In the genomic region with DNA sequence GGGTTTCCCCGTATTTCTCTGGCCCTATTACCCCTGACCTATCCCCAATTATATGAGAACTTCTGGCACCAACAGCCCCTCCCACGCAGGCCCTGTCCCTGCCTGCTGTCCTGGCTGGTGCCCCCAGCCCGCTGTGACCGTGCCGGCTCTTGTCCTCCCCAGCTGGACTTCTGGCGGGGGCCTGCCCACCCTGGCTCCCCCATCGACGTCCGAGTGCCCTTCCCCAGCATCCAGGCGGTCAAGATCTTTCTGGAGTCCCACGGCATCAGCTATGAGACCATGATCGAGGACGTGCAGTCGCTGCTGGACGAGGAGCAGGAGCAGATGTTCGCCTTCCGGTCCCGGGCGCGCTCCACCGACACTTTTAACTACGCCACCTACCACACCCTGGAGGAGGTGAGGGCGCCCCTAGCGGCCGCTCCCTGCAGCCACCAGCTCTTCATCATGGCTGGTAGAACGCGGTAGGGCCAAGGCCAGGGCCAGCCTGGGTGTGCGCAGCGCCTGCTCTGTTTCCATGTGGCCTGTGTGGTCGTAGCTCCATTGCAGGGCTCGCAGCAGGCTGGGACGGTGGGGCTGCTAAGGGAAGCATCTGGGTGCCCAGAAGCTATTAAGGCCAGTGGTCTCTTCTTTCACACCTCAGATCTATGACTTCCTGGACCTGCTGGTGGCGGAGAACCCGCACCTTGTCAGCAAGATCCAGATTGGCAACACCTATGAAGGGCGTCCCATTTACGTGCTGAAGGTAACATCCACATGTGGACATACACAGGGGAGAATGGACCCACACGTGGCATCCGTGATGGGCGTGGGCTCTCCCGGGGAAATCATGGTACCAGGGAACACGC, we compare ENCODE assay signal across 2 cellular contexts.
TF ChIP-seq lines count a peak whose summit lies in the region.

No MANE protein-coding gene starts in this region.

TF ChIP-seq in SK-N-SH, 30 proteins besides CTCF, POLR2A, EP300 and RAD21 (continued from another document):
- TF ChIP-seq, protein P1, sequence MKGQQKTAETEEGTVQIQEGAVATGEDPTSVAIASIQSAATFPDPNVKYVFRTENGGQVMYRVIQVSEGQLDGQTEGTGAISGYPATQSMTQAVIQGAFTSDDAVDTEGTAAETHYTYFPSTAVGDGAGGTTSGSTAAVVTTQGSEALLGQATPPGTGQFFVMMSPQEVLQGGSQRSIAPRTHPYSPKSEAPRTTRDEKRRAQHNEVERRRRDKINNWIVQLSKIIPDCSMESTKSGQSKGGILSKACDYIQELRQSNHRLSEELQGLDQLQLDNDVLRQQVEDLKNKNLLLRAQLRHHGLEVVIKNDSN (IDR thresholded peaks at IDR 0.05; ENCODE audit: borderline replicate concordance, low read depth), result no peak
- no peak for TF ChIP-seq ELF1 (IDR thresholded peaks at IDR 0.05)
- TF ChIP-seq TAF1 (IDR thresholded peaks at IDR 0.05; ENCODE audit: borderline replicate concordance, low read depth, low read length), result no peak
- TF ChIP-seq GABPA (IDR thresholded peaks at IDR 0.05; ENCODE audit: low read depth), result no peak
- TF ChIP-seq SMC3 (IDR thresholded peaks at IDR 0.05; ENCODE audit: low read depth, low read length), result no peak
- TF ChIP-seq JUND (IDR thresholded peaks at IDR 0.05), result no peak
- no peak for TF ChIP-seq MXI1 (IDR thresholded peaks at IDR 0.05; ENCODE audit: low read depth, low read length)
- no peak for TF ChIP-seq RXRA (IDR thresholded peaks at IDR 0.05; ENCODE audit: borderline replicate concordance, low read depth)
- TF ChIP-seq, protein P2, sequence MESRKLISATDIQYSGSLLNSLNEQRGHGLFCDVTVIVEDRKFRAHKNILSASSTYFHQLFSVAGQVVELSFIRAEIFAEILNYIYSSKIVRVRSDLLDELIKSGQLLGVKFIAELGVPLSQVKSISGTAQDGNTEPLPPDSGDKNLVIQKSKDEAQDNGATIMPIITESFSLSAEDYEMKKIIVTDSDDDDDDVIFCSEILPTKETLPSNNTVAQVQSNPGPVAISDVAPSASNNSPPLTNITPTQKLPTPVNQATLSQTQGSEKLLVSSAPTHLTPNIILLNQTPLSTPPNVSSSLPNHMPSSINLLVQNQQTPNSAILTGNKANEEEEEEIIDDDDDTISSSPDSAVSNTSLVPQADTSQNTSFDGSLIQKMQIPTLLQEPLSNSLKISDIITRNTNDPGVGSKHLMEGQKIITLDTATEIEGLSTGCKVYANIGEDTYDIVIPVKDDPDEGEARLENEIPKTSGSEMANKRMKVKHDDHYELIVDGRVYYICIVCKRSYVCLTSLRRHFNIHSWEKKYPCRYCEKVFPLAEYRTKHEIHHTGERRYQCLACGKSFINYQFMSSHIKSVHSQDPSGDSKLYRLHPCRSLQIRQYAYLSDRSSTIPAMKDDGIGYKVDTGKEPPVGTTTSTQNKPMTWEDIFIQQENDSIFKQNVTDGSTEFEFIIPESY (IDR thresholded peaks at IDR 0.05; ENCODE audit: borderline replicate concordance, low read depth), result no peak
- no peak for TF ChIP-seq RFX5 (IDR thresholded peaks at IDR 0.05; ENCODE audit: low read length)
- TF ChIP-seq, protein P3, sequence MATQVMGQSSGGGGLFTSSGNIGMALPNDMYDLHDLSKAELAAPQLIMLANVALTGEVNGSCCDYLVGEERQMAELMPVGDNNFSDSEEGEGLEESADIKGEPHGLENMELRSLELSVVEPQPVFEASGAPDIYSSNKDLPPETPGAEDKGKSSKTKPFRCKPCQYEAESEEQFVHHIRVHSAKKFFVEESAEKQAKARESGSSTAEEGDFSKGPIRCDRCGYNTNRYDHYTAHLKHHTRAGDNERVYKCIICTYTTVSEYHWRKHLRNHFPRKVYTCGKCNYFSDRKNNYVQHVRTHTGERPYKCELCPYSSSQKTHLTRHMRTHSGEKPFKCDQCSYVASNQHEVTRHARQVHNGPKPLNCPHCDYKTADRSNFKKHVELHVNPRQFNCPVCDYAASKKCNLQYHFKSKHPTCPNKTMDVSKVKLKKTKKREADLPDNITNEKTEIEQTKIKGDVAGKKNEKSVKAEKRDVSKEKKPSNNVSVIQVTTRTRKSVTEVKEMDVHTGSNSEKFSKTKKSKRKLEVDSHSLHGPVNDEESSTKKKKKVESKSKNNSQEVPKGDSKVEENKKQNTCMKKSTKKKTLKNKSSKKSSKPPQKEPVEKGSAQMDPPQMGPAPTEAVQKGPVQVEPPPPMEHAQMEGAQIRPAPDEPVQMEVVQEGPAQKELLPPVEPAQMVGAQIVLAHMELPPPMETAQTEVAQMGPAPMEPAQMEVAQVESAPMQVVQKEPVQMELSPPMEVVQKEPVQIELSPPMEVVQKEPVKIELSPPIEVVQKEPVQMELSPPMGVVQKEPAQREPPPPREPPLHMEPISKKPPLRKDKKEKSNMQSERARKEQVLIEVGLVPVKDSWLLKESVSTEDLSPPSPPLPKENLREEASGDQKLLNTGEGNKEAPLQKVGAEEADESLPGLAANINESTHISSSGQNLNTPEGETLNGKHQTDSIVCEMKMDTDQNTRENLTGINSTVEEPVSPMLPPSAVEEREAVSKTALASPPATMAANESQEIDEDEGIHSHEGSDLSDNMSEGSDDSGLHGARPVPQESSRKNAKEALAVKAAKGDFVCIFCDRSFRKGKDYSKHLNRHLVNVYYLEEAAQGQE (IDR thresholded peaks at IDR 0.05; ENCODE audit: low read depth, low read length), result no peak
- no peak for TF ChIP-seq POLR2AphosphoS5 (IDR thresholded peaks at IDR 0.05; ENCODE audit: low read depth, low read length)

TF ChIP-seq in SK-N-SH treated with all-trans-retinoic acid at 6 μM for 48 hours, 23 proteins besides CTCF, POLR2A, EP300 and RAD21 (continued from another document):
- TF ChIP-seq, protein P4, sequence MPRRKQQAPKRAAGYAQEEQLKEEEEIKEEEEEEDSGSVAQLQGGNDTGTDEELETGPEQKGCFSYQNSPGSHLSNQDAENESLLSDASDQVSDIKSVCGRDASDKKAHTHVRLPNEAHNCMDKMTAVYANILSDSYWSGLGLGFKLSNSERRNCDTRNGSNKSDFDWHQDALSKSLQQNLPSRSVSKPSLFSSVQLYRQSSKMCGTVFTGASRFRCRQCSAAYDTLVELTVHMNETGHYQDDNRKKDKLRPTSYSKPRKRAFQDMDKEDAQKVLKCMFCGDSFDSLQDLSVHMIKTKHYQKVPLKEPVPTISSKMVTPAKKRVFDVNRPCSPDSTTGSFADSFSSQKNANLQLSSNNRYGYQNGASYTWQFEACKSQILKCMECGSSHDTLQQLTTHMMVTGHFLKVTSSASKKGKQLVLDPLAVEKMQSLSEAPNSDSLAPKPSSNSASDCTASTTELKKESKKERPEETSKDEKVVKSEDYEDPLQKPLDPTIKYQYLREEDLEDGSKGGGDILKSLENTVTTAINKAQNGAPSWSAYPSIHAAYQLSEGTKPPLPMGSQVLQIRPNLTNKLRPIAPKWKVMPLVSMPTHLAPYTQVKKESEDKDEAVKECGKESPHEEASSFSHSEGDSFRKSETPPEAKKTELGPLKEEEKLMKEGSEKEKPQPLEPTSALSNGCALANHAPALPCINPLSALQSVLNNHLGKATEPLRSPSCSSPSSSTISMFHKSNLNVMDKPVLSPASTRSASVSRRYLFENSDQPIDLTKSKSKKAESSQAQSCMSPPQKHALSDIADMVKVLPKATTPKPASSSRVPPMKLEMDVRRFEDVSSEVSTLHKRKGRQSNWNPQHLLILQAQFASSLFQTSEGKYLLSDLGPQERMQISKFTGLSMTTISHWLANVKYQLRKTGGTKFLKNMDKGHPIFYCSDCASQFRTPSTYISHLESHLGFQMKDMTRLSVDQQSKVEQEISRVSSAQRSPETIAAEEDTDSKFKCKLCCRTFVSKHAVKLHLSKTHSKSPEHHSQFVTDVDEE (CRISPR knock-in tag; IDR thresholded peaks at IDR 0.05), result no peak
- TF ChIP-seq ZFP3 (CRISPR knock-in tag; IDR thresholded peaks at IDR 0.05) (no peak), SNAI2 (CRISPR knock-in tag; IDR thresholded peaks at IDR 0.05) (no peak), GLIS3 (CRISPR knock-in tag; IDR thresholded peaks at IDR 0.05) (no peak), TCF4 (CRISPR knock-in tag; IDR thresholded peaks at IDR 0.05; ENCODE audit: borderline replicate concordance) (no peak), ZNF70 (CRISPR knock-in tag; IDR thresholded peaks at IDR 0.05) (no peak), ESRRG (CRISPR knock-in tag; IDR thresholded peaks at IDR 0.05) (no peak), ARNTL (CRISPR knock-in tag; IDR thresholded peaks at IDR 0.05; ENCODE audit: borderline replicate concordance, low read depth) (no peak)
- TF ChIP-seq, protein P5, sequence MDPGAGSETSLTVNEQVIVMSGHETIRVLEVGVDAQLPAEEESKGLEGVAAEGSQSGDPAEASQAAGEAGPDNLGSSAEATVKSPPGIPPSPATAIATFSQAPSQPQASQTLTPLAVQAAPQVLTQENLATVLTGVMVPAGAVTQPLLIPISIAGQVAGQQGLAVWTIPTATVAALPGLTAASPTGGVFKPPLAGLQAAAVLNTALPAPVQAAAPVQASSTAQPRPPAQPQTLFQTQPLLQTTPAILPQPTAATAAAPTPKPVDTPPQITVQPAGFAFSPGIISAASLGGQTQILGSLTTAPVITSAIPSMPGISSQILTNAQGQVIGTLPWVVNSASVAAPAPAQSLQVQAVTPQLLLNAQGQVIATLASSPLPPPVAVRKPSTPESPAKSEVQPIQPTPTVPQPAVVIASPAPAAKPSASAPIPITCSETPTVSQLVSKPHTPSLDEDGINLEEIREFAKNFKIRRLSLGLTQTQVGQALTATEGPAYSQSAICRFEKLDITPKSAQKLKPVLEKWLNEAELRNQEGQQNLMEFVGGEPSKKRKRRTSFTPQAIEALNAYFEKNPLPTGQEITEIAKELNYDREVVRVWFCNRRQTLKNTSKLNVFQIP (CRISPR knock-in tag; IDR thresholded peaks at IDR 0.05; ENCODE audit: borderline replicate concordance, low read depth), result no peak
- TF ChIP-seq, protein P6, sequence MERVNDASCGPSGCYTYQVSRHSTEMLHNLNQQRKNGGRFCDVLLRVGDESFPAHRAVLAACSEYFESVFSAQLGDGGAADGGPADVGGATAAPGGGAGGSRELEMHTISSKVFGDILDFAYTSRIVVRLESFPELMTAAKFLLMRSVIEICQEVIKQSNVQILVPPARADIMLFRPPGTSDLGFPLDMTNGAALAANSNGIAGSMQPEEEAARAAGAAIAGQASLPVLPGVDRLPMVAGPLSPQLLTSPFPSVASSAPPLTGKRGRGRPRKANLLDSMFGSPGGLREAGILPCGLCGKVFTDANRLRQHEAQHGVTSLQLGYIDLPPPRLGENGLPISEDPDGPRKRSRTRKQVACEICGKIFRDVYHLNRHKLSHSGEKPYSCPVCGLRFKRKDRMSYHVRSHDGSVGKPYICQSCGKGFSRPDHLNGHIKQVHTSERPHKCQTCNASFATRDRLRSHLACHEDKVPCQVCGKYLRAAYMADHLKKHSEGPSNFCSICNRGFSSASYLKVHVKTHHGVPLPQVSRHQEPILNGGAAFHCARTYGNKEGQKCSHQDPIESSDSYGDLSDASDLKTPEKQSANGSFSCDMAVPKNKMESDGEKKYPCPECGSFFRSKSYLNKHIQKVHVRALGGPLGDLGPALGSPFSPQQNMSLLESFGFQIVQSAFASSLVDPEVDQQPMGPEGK (CRISPR knock-in tag; IDR thresholded peaks at IDR 0.05; ENCODE audit: borderline replicate concordance), result no peak
- TF ChIP-seq, protein P7, sequence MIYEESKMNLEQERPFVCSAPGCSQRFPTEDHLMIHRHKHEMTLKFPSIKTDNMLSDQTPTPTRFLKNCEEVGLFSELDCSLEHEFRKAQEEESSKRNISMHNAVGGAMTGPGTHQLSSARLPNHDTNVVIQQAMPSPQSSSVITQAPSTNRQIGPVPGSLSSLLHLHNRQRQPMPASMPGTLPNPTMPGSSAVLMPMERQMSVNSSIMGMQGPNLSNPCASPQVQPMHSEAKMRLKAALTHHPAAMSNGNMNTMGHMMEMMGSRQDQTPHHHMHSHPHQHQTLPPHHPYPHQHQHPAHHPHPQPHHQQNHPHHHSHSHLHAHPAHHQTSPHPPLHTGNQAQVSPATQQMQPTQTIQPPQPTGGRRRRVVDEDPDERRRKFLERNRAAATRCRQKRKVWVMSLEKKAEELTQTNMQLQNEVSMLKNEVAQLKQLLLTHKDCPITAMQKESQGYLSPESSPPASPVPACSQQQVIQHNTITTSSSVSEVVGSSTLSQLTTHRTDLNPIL (CRISPR knock-in tag; IDR thresholded peaks at IDR 0.05; ENCODE audit: low read depth), result no peak
